In genomic region chr9:129007766-129008468, GRCh38 we compare ENCODE assay signal across 1 cellular context.
TF ChIP-seq lines count a peak whose summit lies in the region.

No MANE protein-coding gene starts in this region.

TF ChIP-seq in HepG2, 621 proteins besides CTCF, POLR2A, EP300 and RAD21 (continued from another document):
- TF ChIP-seq, protein P1, sequence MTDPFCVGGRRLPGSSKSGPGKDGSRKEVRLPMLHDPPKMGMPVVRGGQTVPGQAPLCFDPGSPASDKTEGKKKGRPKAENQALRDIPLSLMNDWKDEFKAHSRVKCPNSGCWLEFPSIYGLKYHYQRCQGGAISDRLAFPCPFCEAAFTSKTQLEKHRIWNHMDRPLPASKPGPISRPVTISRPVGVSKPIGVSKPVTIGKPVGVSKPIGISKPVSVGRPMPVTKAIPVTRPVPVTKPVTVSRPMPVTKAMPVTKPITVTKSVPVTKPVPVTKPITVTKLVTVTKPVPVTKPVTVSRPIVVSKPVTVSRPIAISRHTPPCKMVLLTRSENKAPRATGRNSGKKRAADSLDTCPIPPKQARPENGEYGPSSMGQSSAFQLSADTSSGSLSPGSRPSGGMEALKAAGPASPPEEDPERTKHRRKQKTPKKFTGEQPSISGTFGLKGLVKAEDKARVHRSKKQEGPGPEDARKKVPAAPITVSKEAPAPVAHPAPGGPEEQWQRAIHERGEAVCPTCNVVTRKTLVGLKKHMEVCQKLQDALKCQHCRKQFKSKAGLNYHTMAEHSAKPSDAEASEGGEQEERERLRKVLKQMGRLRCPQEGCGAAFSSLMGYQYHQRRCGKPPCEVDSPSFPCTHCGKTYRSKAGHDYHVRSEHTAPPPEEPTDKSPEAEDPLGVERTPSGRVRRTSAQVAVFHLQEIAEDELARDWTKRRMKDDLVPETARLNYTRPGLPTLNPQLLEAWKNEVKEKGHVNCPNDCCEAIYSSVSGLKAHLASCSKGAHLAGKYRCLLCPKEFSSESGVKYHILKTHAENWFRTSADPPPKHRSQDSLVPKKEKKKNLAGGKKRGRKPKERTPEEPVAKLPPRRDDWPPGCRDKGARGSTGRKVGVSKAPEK (CRISPR knock-in tag; IDR thresholded peaks at IDR 0.05; ENCODE audit: borderline replicate concordance): no peak
- TF ChIP-seq, protein P2, sequence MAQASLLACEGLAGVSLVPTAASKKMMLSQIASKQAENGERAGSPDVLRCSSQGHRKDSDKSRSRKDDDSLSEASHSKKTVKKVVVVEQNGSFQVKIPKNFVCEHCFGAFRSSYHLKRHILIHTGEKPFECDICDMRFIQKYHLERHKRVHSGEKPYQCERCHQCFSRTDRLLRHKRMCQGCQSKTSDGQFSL (CRISPR knock-in tag; IDR thresholded peaks at IDR 0.05): no peak
- no peak for TF ChIP-seq MLXIP (CRISPR knock-in tag; IDR thresholded peaks at IDR 0.05; ENCODE audit: borderline replicate concordance)
- TF ChIP-seq, protein P3, sequence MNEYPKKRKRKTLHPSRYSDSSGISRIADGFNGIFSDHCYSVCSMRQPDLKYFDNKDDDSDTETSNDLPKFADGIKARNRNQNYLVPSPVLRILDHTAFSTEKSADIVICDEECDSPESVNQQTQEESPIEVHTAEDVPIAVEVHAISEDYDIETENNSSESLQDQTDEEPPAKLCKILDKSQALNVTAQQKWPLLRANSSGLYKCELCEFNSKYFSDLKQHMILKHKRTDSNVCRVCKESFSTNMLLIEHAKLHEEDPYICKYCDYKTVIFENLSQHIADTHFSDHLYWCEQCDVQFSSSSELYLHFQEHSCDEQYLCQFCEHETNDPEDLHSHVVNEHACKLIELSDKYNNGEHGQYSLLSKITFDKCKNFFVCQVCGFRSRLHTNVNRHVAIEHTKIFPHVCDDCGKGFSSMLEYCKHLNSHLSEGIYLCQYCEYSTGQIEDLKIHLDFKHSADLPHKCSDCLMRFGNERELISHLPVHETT (CRISPR knock-in tag; conservative IDR thresholded peaks at IDR 0.05): no peak
- TF ChIP-seq POLR2G (IDR thresholded peaks at IDR 0.05; ENCODE audit: low read depth, low read length): 0 out of 2 replicates have a peak, but pooled peaks have one; percentile 8
- TF ChIP-seq ZNF280D (CRISPR knock-in tag; IDR thresholded peaks at IDR 0.05): no peak
- TF ChIP-seq, protein P4, sequence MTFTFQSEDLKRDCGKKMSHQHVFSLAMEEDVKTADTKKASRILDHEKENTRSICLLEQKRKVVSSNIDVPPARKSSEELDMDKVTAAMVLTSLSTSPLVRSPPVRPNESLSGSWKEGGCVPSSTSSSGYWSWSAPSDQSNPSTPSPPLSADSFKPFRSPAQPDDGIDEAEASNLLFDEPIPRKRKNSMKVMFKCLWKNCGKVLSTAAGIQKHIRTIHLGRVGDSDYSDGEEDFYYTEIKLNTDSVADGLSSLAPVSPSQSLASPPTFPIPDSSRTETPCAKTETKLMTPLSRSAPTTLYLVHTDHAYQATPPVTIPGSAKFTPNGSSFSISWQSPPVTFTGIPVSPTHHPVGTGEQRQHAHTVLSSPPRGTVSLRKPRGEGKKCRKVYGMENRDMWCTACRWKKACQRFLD (CRISPR knock-in tag; IDR thresholded peaks at IDR 0.05; ENCODE audit: borderline replicate concordance): no peak
- no peak for TF ChIP-seq ZNF326 (CRISPR knock-in tag; IDR thresholded peaks at IDR 0.05; ENCODE audit: borderline replicate concordance)
TF ChIP-seq in HepG2: peak in this region for 2.
